Comparison of ENCODE assay signal across 1 cellular context in genomic region chr5:80956272-80956671, GRCh38.
TF ChIP-seq lines count a peak whose summit lies in the region.

No MANE protein-coding gene starts in this region.

TF ChIP-seq in A549, 52 proteins besides CTCF, POLR2A, EP300 and RAD21 (continued from another document):
- TF ChIP-seq ZC3H11A (IDR thresholded peaks at IDR 0.05): no peak
- no peak for TF ChIP-seq CBX8 (IDR thresholded peaks at IDR 0.05)
- no peak for TF ChIP-seq SMC3 (IDR thresholded peaks at IDR 0.05)
- TF ChIP-seq NFE2L2 (conservative IDR thresholded peaks at IDR 0.05; ENCODE audit: low read length): no peak
- TF ChIP-seq REST (IDR thresholded peaks at IDR 0.05): no peak
- no peak for TF ChIP-seq ATOH8 (CRISPR knock-in tag; IDR thresholded peaks at IDR 0.05; ENCODE audit: low read depth)
- no peak for TF ChIP-seq RARB (CRISPR knock-in tag; IDR thresholded peaks at IDR 0.05)
- no peak for TF ChIP-seq RCOR1 (IDR thresholded peaks at IDR 0.05; ENCODE audit: low read depth, low read length)
- TF ChIP-seq CBX2 (IDR thresholded peaks at IDR 0.05; ENCODE audit: borderline replicate concordance, low read depth): no peak
- TF ChIP-seq MAFK (IDR thresholded peaks at IDR 0.05; ENCODE audit: partially characterized antibody): no peak
- no peak for TF ChIP-seq HES2 (IDR thresholded peaks at IDR 0.05)
- TF ChIP-seq, protein P1, sequence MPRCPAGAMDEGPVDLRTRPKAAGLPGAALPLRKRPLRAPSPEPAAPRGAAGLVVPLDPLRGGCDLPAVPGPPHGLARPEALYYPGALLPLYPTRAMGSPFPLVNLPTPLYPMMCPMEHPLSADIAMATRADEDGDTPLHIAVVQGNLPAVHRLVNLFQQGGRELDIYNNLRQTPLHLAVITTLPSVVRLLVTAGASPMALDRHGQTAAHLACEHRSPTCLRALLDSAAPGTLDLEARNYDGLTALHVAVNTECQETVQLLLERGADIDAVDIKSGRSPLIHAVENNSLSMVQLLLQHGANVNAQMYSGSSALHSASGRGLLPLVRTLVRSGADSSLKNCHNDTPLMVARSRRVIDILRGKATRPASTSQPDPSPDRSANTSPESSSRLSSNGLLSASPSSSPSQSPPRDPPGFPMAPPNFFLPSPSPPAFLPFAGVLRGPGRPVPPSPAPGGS (IDR thresholded peaks at IDR 0.05): no peak
TF ChIP-seq in A549: peak in this region for 0.
